31 cellular contexts compared by ENCODE assay signal in the genomic region with DNA sequence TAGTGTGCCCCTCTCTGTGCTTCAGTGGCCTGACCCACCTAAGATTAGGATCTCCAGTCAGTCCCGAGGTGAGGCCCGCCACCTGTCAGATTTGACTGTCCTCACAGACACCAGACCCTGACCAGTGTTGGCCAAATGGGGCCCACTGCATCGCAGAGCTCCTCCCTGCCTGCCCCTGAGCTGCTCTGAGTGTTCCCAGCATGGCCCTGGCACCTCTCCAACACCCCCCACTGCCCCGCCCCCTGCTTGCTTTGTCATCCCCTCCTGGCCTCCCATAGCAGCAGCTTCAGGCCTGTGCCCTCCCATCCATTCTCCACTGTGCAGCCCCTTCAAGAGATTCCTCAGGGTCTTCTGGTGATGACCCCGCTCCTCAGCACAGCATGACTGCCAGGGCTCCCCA.
DNase-seq lines count a peak whose midpoint lies in the region; ATAC-seq and TF ChIP-seq lines count a peak whose summit lies in the region.
"Had no signal": no experiment of that assay in that cellular context is flagged by ENCODE, and none has a peak within 500 bp of the region (broad histone marks: within the 10 kb centered on the region; RNA-seq: fewer than 3 reads in every experiment).

No MANE protein-coding gene starts in this region.

- H3K4me3 ChIP-seq in right cardiac atrium (ENCODE audit: low read length): no peak overlapping the region
- no peak overlapping the region for H3K4me3 ChIP-seq in upper lobe of right lung
- H3K4me3 ChIP-seq in CD8-positive, alpha-beta T cell (ENCODE audit: low read depth, low read length): no peak overlapping the region
- H3K4me3 ChIP-seq: gastrocnemius medialis, GM23338, MG63, mucosa of descending colon, PC-9, uterus had no signal

- POLR2A ChIA-PET in CD8-positive, alpha-beta T cell (lab: Charles Lee): no interaction called here

- H3K36me3 Mint-ChIP-seq in natural killer cell treated with Interleukin-12 subunit alpha and Interleukin-12 subunit beta and Interleukin-15 and Interleukin-18, amount 100 ng/mL, for 72 hours: no peaks in the 10 kb centered on the region
- no peaks in the 10 kb centered on the region for H3K36me3 Mint-ChIP-seq in natural killer cell
- H3K36me3 Mint-ChIP-seq in CD8-positive, alpha-beta T cell: no peaks in the 10 kb centered on the region
- H3K36me3 Mint-ChIP-seq: activated naive CD4-positive, alpha-beta T cell treated with anti-CD3 and anti-CD28 coated beads, Interleukin-2, amount 50 U/mL, for 24 hours had no signal

- no peaks in the 10 kb centered on the region for H3K27me3 Mint-ChIP-seq in natural killer cell treated with Interleukin-12 subunit alpha and Interleukin-12 subunit beta and Interleukin-15 and Interleukin-18, amount 100 ng/mL, for 72 hours
- H3K27me3 Mint-ChIP-seq in natural killer cell (ENCODE audit: low read depth in 2 of 2): peaks cover 10 to 16% of the 10 kb centered on the region in 2 donors
- peaks cover 3% of the 10 kb centered on the region for H3K27me3 Mint-ChIP-seq in CD8-positive, alpha-beta T cell (ENCODE audit: low read depth)

- H3K27me3 ChIP-seq in right cardiac atrium (ENCODE audit: control insufficient read depth, insufficient read depth) (no peaks in the 10 kb centered on the region), upper lobe of right lung (no peaks in the 10 kb centered on the region)
- H3K27me3 ChIP-seq in CD8-positive, alpha-beta T cell (ENCODE audit: insufficient read depth, low read length): no peaks in the 10 kb centered on the region
- H3K27me3 ChIP-seq: gastrocnemius medialis, MG63, uterus had no signal

- H3K27ac ChIP-seq in right cardiac atrium (ENCODE audit: low read length) (no peak overlapping the region), upper lobe of right lung (no peak overlapping the region)
- H3K27ac ChIP-seq in CD8-positive, alpha-beta T cell (ENCODE audit: low read depth, low read length): no peak overlapping the region
- H3K27ac ChIP-seq: gastrocnemius medialis, PC-9, uterus, WERI-Rb-1 had no signal

- TF ChIP-seq CTCF in natural killer cell (IDR thresholded peaks at IDR 0.05): no peak
- TF ChIP-seq CTCF in upper lobe of right lung (IDR thresholded peaks at IDR 0.05): no peak
- no peak for TF ChIP-seq CTCF in CD8-positive, alpha-beta T cell (IDR thresholded peaks at IDR 0.05)

- H3K4me1 Mint-ChIP-seq in natural killer cell treated with Interleukin-12 subunit alpha and Interleukin-12 subunit beta and Interleukin-15 and Interleukin-18, amount 100 ng/mL, for 72 hours (ENCODE audit: low read depth in 2 of 2): no peaks in the 10 kb centered on the region
- H3K4me1 Mint-ChIP-seq in natural killer cell: no peaks in the 10 kb centered on the region
- no peaks in the 10 kb centered on the region for H3K4me1 Mint-ChIP-seq in CD8-positive, alpha-beta T cell (ENCODE audit: low read depth)
- H3K4me1 Mint-ChIP-seq: activated naive CD4-positive, alpha-beta T cell treated with anti-CD3 and anti-CD28 coated beads, Interleukin-2, amount 50 U/mL, for 24 hours; nephron progenitor cell had no signal

- H3K4me3 Mint-ChIP-seq in natural killer cell treated with Interleukin-12 subunit alpha and Interleukin-12 subunit beta and Interleukin-15 and Interleukin-18, amount 100 ng/mL, for 72 hours: no peak overlapping the region
- no peak overlapping the region for H3K4me3 Mint-ChIP-seq in natural killer cell
- H3K4me3 Mint-ChIP-seq in CD8-positive, alpha-beta T cell: no peak overlapping the region
- H3K4me3 Mint-ChIP-seq: activated CD8-positive, alpha-beta T cell treated with anti-CD3 and anti-CD28 coated beads, Interleukin-2, amount 10 ng/mL, durations not matched to agents 7 days and 5 days; activated naive CD4-positive, alpha-beta T cell treated with anti-CD3 and anti-CD28 coated beads, Interleukin-2, amount 50 U/mL, for 24 hours; GM23338; nephron progenitor cell had no signal

- WGBS in right cardiac atrium: 64% methylated on average over 5 of the region's 5 CpGs

- peaks cover 3% of the 10 kb centered on the region for H3K4me1 ChIP-seq in right cardiac atrium (ENCODE audit: control insufficient read depth, insufficient read depth, low read length)
- H3K4me1 ChIP-seq in upper lobe of right lung: no peaks in the 10 kb centered on the region
- H3K4me1 ChIP-seq in CD8-positive, alpha-beta T cell (ENCODE audit: insufficient read depth, low read length): no peaks in the 10 kb centered on the region
- H3K4me1 ChIP-seq: gastrocnemius medialis, uterus had no signal

- DNase-seq in NCI-H1092 treated with DMSO at 0.1 percent for 48 hours (lab: John Stamatoyannopoulos, UW): peak; percentile 10
- no peak for DNase-seq in NCI-H1092 (lab: John Stamatoyannopoulos, UW)
- no peak for DNase-seq in natural killer cell treated with Interleukin-12 subunit alpha and Interleukin-12 subunit beta and Interleukin-15 and Interleukin-18, amount 100 ng/mL, for 72 hours (ENCODE audit: low spot score)
- DNase-seq in natural killer cell: no peak
- DNase-seq in right cardiac atrium: peak in 1 of 3 donors; percentile 70
- peak; percentile 51 for DNase-seq in upper lobe of right lung
- no peak for DNase-seq in CD8-positive, alpha-beta T cell
- DNase-seq: 8988T; activated CD4-positive, alpha-beta T cell treated with anti-CD3 and anti-CD28 coated beads for 4 hours; activated CD8-positive, alpha-beta T cell treated with anti-CD3 and anti-CD28 coated beads, Interleukin-2, amount 10 ng/mL, durations not matched to agents 7 days and 5 days; amygdala; EL; gastrocnemius medialis; hippocampal formation; KG1; MG63; mucosa of descending colon; NCI-H1436; NCI-H2107; NCI-H524 treated with DMSO at 0.1 percent for 48 hours; nephron progenitor cell; PC-9; small intestine; stimulated activated CD4-positive, alpha-beta T cell treated with anti-CD3 and anti-CD28 coated beads, Interleukin-1b, Interleukin-23, amount 100 ng/mL, for 48 hours; stimulated activated naive CD8-positive, alpha-beta T cell treated with anti-CD3 and anti-CD28 coated beads, Interleukin-15, Interleukin-2, amounts not matched to agents 100 U/mL and 50 U/mL, for 24 hours; SW 1271; uterus; WERI-Rb-1 had no signal

- no peaks in the 10 kb centered on the region for H3K9me3 Mint-ChIP-seq in natural killer cell treated with Interleukin-12 subunit alpha and Interleukin-12 subunit beta and Interleukin-15 and Interleukin-18, amount 100 ng/mL, for 72 hours
- H3K9me3 Mint-ChIP-seq in natural killer cell: no peaks in the 10 kb centered on the region
- no peaks in the 10 kb centered on the region for H3K9me3 Mint-ChIP-seq in CD8-positive, alpha-beta T cell
- H3K9me3 Mint-ChIP-seq: activated naive CD4-positive, alpha-beta T cell treated with anti-CD3 and anti-CD28 coated beads, Interleukin-2, amount 50 U/mL, for 24 hours; GM23338; nephron progenitor cell had no signal

- CTCF ChIA-PET in CD8-positive, alpha-beta T cell (lab: Charles Lee): no interaction called here

- intact Hi-C loops in natural killer cell (cut with micrococcal nuclease): no loop called here
- intact Hi-C loops in right cardiac atrium (cut with DNase I): no loop called here
- intact Hi-C loops in upper lobe of right lung (cut with DNase I): no loop called here
- intact Hi-C loops in CD8-positive, alpha-beta T cell (cut with DNase I, micrococcal nuclease): no loop called here

- H3K9me3 ChIP-seq in right cardiac atrium (ENCODE audit: control insufficient read depth, low read length) (no peaks in the 10 kb centered on the region), upper lobe of right lung (no peaks in the 10 kb centered on the region)
- H3K9me3 ChIP-seq in CD8-positive, alpha-beta T cell (ENCODE audit: low read length): no peaks in the 10 kb centered on the region
- H3K9me3 ChIP-seq: gastrocnemius medialis, MG63, mucosa of descending colon, uterus had no signal

- ATAC-seq in natural killer cell treated with Interleukin-12 subunit alpha and Interleukin-12 subunit beta and Interleukin-15 and Interleukin-18, amount 100 ng/mL, for 72 hours: peak; percentile 15 to 32
- ATAC-seq in natural killer cell (no peak), right cardiac atrium (peak; percentile 53 to 54), upper lobe of right lung (peak; percentile 7), HG03432 (IDR thresholded peaks at IDR 0.05; ENCODE audit: unreplicated experiment) (no peak)
- ATAC-seq in CD8-positive, alpha-beta T cell: no peak
- ATAC-seq: activated CD8-positive, alpha-beta T cell treated with anti-CD3 and anti-CD28 coated beads, Interleukin-2, amount 10 ng/mL, durations not matched to agents 7 days and 5 days; gastrocnemius medialis; GM23338; mucosa of descending colon; stimulated activated naive CD8-positive, alpha-beta T cell treated with anti-CD3 and anti-CD28 coated beads, Interleukin-15, Interleukin-2, amounts not matched to agents 100 U/mL and 50 U/mL, for 24 hours had no signal

- no peaks in the 10 kb centered on the region for H3K36me3 ChIP-seq in upper lobe of right lung
- H3K36me3 ChIP-seq in CD8-positive, alpha-beta T cell (ENCODE audit: insufficient read depth, low read length): no peaks in the 10 kb centered on the region
- H3K36me3 ChIP-seq: gastrocnemius medialis, MG63, uterus, WERI-Rb-1 had no signal

- H3K27ac Mint-ChIP-seq in natural killer cell treated with Interleukin-12 subunit alpha and Interleukin-12 subunit beta and Interleukin-15 and Interleukin-18, amount 100 ng/mL, for 72 hours: no peak overlapping the region
- no peak overlapping the region for H3K27ac Mint-ChIP-seq in natural killer cell
- no peak overlapping the region for H3K27ac Mint-ChIP-seq in CD8-positive, alpha-beta T cell
- H3K27ac Mint-ChIP-seq: activated CD8-positive, alpha-beta T cell treated with anti-CD3 and anti-CD28 coated beads, Interleukin-2, amount 10 ng/mL, durations not matched to agents 7 days and 5 days; activated naive CD4-positive, alpha-beta T cell treated with anti-CD3 and anti-CD28 coated beads, Interleukin-2, amount 50 U/mL, for 24 hours; GM23338; nephron progenitor cell had no signal

Comparison
In these comparisons a context has a peak if more than half of its experiments do, and no peak if none do; other contexts are left out.
1. DNase-seq: peak in NCI-H1092 treated with DMSO at 0.1 percent for 48 hours (single experiment) and upper lobe of right lung (single experiment); none in NCI-H1092 (single experiment), natural killer cell treated with Interleukin-12 subunit alpha and Interleukin-12 subunit beta and Interleukin-15 and Interleukin-18, amount 100 ng/mL, for 72 hours (single experiment), natural killer cell (single experiment) and CD8-positive, alpha-beta T cell (0 of 7).
2. ATAC-seq: peak in natural killer cell treated with Interleukin-12 subunit alpha and Interleukin-12 subunit beta and Interleukin-15 and Interleukin-18, amount 100 ng/mL, for 72 hours (2 of 2), right cardiac atrium (2 of 2) and upper lobe of right lung (single experiment); none in natural killer cell (0 of 3), HG03432 (single experiment) and CD8-positive, alpha-beta T cell (single experiment).